In genomic region chr17:81399481-81400153, GRCh38 we compare ENCODE assay signal across 8 cellular contexts.
DNase-seq lines count a peak whose midpoint lies in the region; ATAC-seq and TF ChIP-seq lines count a peak whose summit lies in the region.

No MANE protein-coding gene starts in this region.

- H3K27me3 ChIP-seq in RWPE2 (ENCODE audit: insufficient read depth, poor library complexity, severe bottlenecking): no peaks in the 10 kb centered on the region

- H3K4me3 ChIP-seq in GM08714 (ENCODE audit: low read length) (peak overlapping the region; percentile 50; the same call in 1 of the 2 replicates), RWPE2 (ENCODE audit: severe bottlenecking) (peak overlapping the region; percentile 82), foreskin fibroblast (ENCODE audit: low read depth in 1 of 2, low read length in 2 of 2) (peak overlapping the region; percentile 57 to 60), retinal pigment epithelial cell (ENCODE audit: low read length) (peak overlapping the region; percentile 54)

- no peaks in the 10 kb centered on the region for H3K9me3 ChIP-seq in RWPE2 (ENCODE audit: severe bottlenecking)

- ATAC-seq in RWPE2 (ENCODE audit: low read depth): no peak
- ATAC-seq in GM19452 (IDR thresholded peaks at IDR 0.05; ENCODE audit: unreplicated experiment): no peak
- no peak for ATAC-seq in HG02759 (IDR thresholded peaks at IDR 0.05; ENCODE audit: unreplicated experiment)

- DNase-seq in RWPE2 (ENCODE audit: low spot score): no peak
- DNase-seq in foreskin fibroblast: peak in 1 of 2 donors; percentile 60
- no peak for DNase-seq in retinal pigment epithelial cell (ENCODE audit: low read depth)
- DNase-seq in NCI-H82 treated with DMSO at 0.1 percent for 48 hours (lab: John Stamatoyannopoulos, UW; ENCODE audit: unreplicated experiment): no peak
- no peak for DNase-seq in Ammon's horn (ENCODE audit: low spot score)

- H3K4me1 ChIP-seq in RWPE2 (ENCODE audit: insufficient read depth, poor library complexity, severe bottlenecking): peaks cover 3% of the 10 kb centered on the region

- H3K27ac ChIP-seq in RWPE2 (ENCODE audit: poor library complexity, severe bottlenecking): peak overlapping the region; percentile 75

- H3K36me3 ChIP-seq in RWPE2 (ENCODE audit: low read depth): peaks cover 8% of the 10 kb centered on the region; the same call in 1 of the 2 replicates

- TF ChIP-seq CTCF in RWPE2 (IDR thresholded peaks at IDR 0.05; ENCODE audit: poor library complexity, severe bottlenecking) (no peak), foreskin fibroblast (IDR thresholded peaks at IDR 0.05; ENCODE audit: low read depth, low read length) (no peak), retinal pigment epithelial cell (conservative IDR thresholded peaks at IDR 0.05; ENCODE audit: low read depth, low read length) (no peak)
